In genomic region chr20:59042796-59043621, GRCh38 we compare ENCODE assay signal across 8 cellular contexts. TPM values are rescaled to one million over a fixed set of nuclear protein-coding genes. Genes with fewer than 3 reads are reported as not detected.
A peak's percentile ranks its signal among the peaks of the same experiment; 100 is the strongest.
DNase-seq lines count a peak whose midpoint lies in the region; ATAC-seq, FAIRE-seq and TF ChIP-seq lines count a peak whose summit lies in the region.

No MANE protein-coding gene starts in this region.

- H3K27ac ChIP-seq in pancreas, result peak overlapping the region; percentile 33 to 70 (median 61)
- peak overlapping the region; percentile 73 to 94 (median 92) for H3K27ac ChIP-seq in thyroid gland

- H3K27ac Mint-ChIP-seq in activated naive CD8-positive, alpha-beta T cell, result peak overlapping the region; percentile 94

- H3K36me3 ChIP-seq in pancreas, result peaks cover 0 to under 1% (median 0%) of the 10 kb centered on the region in 3 donors
- peaks cover 0 to under 1% of the 10 kb centered on the region in 2 donors for H3K36me3 ChIP-seq in thyroid gland

- no peaks in the 10 kb centered on the region for H3K9me3 ChIP-seq in pancreas
- no peaks in the 10 kb centered on the region for H3K9me3 ChIP-seq in thyroid gland

- H3K4me1 Mint-ChIP-seq in activated naive CD8-positive, alpha-beta T cell (ENCODE audit: low read depth), result peaks cover 54% of the 10 kb centered on the region

- intact Hi-C loops in Right ventricle myocardium inferior (cut with DNase I) (no loop called here), pancreas (cut with DNase I) (no loop called here), thyroid gland (cut with DNase I) (loop anchor here (5.0 kb wide), 1 partner anchor 151 kb away; no protein-coding TSS in a partner anchor)

- peak overlapping the region; percentile 88 for H3K4me3 Mint-ChIP-seq in activated naive CD8-positive, alpha-beta T cell

- H3K27me3 ChIP-seq in pancreas (no peaks in the 10 kb centered on the region), thyroid gland (no peaks in the 10 kb centered on the region)

- ATAC-seq in HG02588 (IDR thresholded peaks at IDR 0.05; ENCODE audit: unreplicated experiment), result peak; percentile 93
- ATAC-seq in SK-N-SH treated with all-trans-retinoic acid at 6 μM for 48 hours, result peak; percentile 99
- peak; percentile 99 for ATAC-seq in Right ventricle myocardium inferior
- ATAC-seq in pancreas, result peak; percentile 97 to 99 (median 98)

- H3K27me3 Mint-ChIP-seq in activated naive CD8-positive, alpha-beta T cell, result no peaks in the 10 kb centered on the region

- H3K36me3 Mint-ChIP-seq in activated naive CD8-positive, alpha-beta T cell, result peaks cover 12% of the 10 kb centered on the region

- FAIRE-seq in pancreas (lab: Jason Lieb, UNC), result no peak

- H3K4me1 ChIP-seq in pancreas (peaks cover 4 to 19% (median 8%) of the 10 kb centered on the region in 3 donors), thyroid gland (peaks cover 48 to 55% of the 10 kb centered on the region in 2 donors)

- H3K9me3 Mint-ChIP-seq in activated naive CD8-positive, alpha-beta T cell (ENCODE audit: low read depth), result no peaks in the 10 kb centered on the region

- TF ChIP-seq CTCF in GM10266 (IDR thresholded peaks at IDR 0.05; ENCODE audit: control insufficient read depth, insufficient read depth, low read depth, missing control alignments) (no peak), pancreas (IDR thresholded peaks at IDR 0.05) (peak in 1 of 4 donors; percentile 9), thyroid gland (IDR thresholded peaks at IDR 0.05) (no peak)

- DNase-seq in GM10266 (ENCODE audit: extremely low spot score) (peak; percentile 99), NCI-H1048 (lab: John Stamatoyannopoulos, UW) (peak; percentile 77), Right ventricle myocardium inferior (ENCODE audit: missing footprints) (peak; percentile 97), pancreas (peak; percentile 90 to 98 (median 96)), thyroid gland (peak; percentile 94 to 97)

- 16% methylated on average over 64 to 66 of the region's 66 CpGs for WGBS in pancreas, 2 donors
- 43 to 75% methylated on average over 14 to 22 of the region's 66 CpGs for WGBS in thyroid gland, 2 donors

- peak in 1 of 2 donors; percentile 77 for TF ChIP-seq POLR2A in thyroid gland (IDR thresholded peaks at IDR 0.05)

- H3K4me3 ChIP-seq in pancreas, result peak overlapping the region; percentile 62 to 91 (median 71)
- H3K4me3 ChIP-seq in thyroid gland (replicated peaks in 1 of 3), result peak overlapping the region; percentile 56 to 88 (median 78)

TF ChIP-seq in SK-N-SH treated with all-trans-retinoic acid at 6 μM for 48 hours, 23 proteins besides CTCF, POLR2A, EP300 and RAD21:
- TF ChIP-seq BACH2 (CRISPR knock-in tag; IDR thresholded peaks at IDR 0.05; ENCODE audit: borderline replicate concordance) (no peak), ZFP3 (CRISPR knock-in tag; IDR thresholded peaks at IDR 0.05) (peak; percentile 32; the same call in 1 of the 2 replicates)
TF ChIP-seq in SK-N-SH treated with all-trans-retinoic acid at 6 μM for 48 hours: peak in this region for 1.

RNA-seq across cellular contexts. Expression of gene PRELID3B, which starts 0.4 kb away (rescaled TPM):
- total RNA-seq in Right ventricle myocardium inferior (45.7 TPM), pancreas (10 to 100 TPM; 12.6 to 23.2 (median 18.9) TPM), thyroid gland (100 to 1,000 TPM in 1 of 4 donors, 10 to 100 TPM in 3; 74.4 to 112 (median 85.6) TPM)
- polyA plus RNA-seq in pancreas, result 10 to 100 TPM in 1 of 2 donors, 1 to 10 TPM in 1; 8.4 to 24.9 TPM

RNA-seq across cellular contexts. Expression of gene ATP5F1E, which starts 10.9 kb away (rescaled TPM):
- 132 TPM for total RNA-seq in Right ventricle myocardium inferior
- 10 to 100 TPM; 11.2 to 28.2 (median 21.7) TPM for total RNA-seq in pancreas
- 10 to 100 TPM; 25.5 to 38.0 TPM for polyA plus RNA-seq in pancreas
- 10 to 100 TPM; 13.3 to 57.8 (median 32.4) TPM for total RNA-seq in thyroid gland

RNA-seq across cellular contexts. Expression of gene TUBB1, which starts 23.8 kb away (rescaled TPM):
- total RNA-seq in Right ventricle myocardium inferior (0.27 TPM), pancreas (under 1 TPM in 5 of 6 donors, not detected in 1; 0.04 to 0.21 (median 0.09) TPM), thyroid gland (under 1 TPM in 2 of 4 donors, not detected in 2; 0.11 to 0.46 TPM)
- 1 to 10 TPM in 1 of 2 donors, under 1 TPM in 1; 0.15 to 1.2 TPM for polyA plus RNA-seq in pancreas

RNA-seq across cellular contexts. Expression of gene CTSZ, which starts 36.0 kb away (rescaled TPM):
- total RNA-seq in Right ventricle myocardium inferior (138 TPM), pancreas (100 to 1,000 TPM in 1 of 6 donors, 10 to 100 TPM in 5; 33.7 to 107 (median 43.4) TPM), thyroid gland (100 to 1,000 TPM; 152 to 256 (median 212) TPM)
- polyA plus RNA-seq in pancreas, result 10 to 100 TPM; 51.3 to 88.2 TPM

Comparison
In these comparisons a context has a peak if more than half of its experiments do, and no peak if none do; other contexts are left out.
1. Peak in every context shown above with its lines: DNase-seq, ATAC-seq, H3K4me3 ChIP-seq and H3K27ac ChIP-seq.